ENCODE assay signal across 8 cellular contexts in genomic region chr1:3898994-3899775, GRCh38. TPM values are rescaled to one million over a fixed set of nuclear protein-coding genes. Genes with fewer than 3 reads are reported as not detected.
DNase-seq lines count a peak whose midpoint lies in the region; ATAC-seq, FAIRE-seq and TF ChIP-seq lines count a peak whose summit lies in the region.

No MANE protein-coding gene starts in this region.

- H3K9ac ChIP-seq in GM12878 (ENCODE audit: control insufficient read depth, insufficient read depth, low read length): peak overlapping the region; percentile 87; the same call in 1 of the 2 replicates

- peak overlapping the region; percentile 88 for H3K4me2 ChIP-seq in GM12878 (ENCODE audit: control insufficient read depth, insufficient read depth)

- peak overlapping the region; percentile 34 for H3K27ac Mint-ChIP-seq in Calu3 (ENCODE audit: unreplicated experiment)

- POLR2A ChIA-PET in GM12878 (lab: Charles Lee): interaction anchor here (0.7 kb wide), 1 partner anchor 19 kb away, joined by 3 read pairs; no protein-coding TSS in a partner anchor

- WGBS in GM12878 (ENCODE audit: insufficient coverage, insufficient replicate concordance, low lambda C conversion rate, missing lambda C conversion rate): 27% methylated on average over 11 of the region's 11 CpGs
- WGBS in lung, 2 donors: 36 to 38% methylated on average over 11 of the region's 11 CpGs

- DNase-seq in Calu3 (no peak), HuH-7.5 (ENCODE audit: low spot score) (peak; percentile 42), GM12878 (ENCODE audit: low read depth, low spot score) (no peak), lung (ENCODE audit: low spot score) (no peak), vagina (ENCODE audit: extremely low spot score in 2 of 2) (no peak), NCI-H1436 (lab: John Stamatoyannopoulos, UW) (no peak)

- no peak for TF ChIP-seq EP300 in GM12878 (IDR thresholded peaks at IDR 0.05; ENCODE audit: borderline replicate concordance in 1 of 2, control insufficient read depth in 1 of 2, low read depth in 2 of 2, low read length in 2 of 2)

- no peaks in the 10 kb centered on the region for H4K20me1 ChIP-seq in GM12878 (ENCODE audit: control insufficient read depth, insufficient read depth)

- H3K79me2 ChIP-seq in GM12878 (ENCODE audit: control insufficient read depth, insufficient read depth, low read length): peaks cover 30% of the 10 kb centered on the region

- no TSS peak for BruUV-seq in Calu3 (replicated peaks; lab: Mats Ljungman, UMichigan)
- BruUV-seq in GM12878 (replicated peaks; lab: Mats Ljungman, UMichigan): no TSS peak

- peaks cover 33% of the 10 kb centered on the region for H3K36me3 Mint-ChIP-seq in Calu3 (ENCODE audit: insufficient read depth, unreplicated experiment)

- ATAC-seq in GM12878 (no peak), lung (ENCODE audit: insufficient read depth, low FRiP score) (no peak), HG03469 (IDR thresholded peaks at IDR 0.05; ENCODE audit: unreplicated experiment) (no peak), GM19035 (IDR thresholded peaks at IDR 0.05; ENCODE audit: unreplicated experiment) (no peak)

- no peak for FAIRE-seq in GM12878 (lab: Jason Lieb, UNC)

- no peaks in the 10 kb centered on the region for H3K27me3 ChIP-seq in GM12878 (replicated peaks in 1 of 2; ENCODE audit: control insufficient read depth in 2 of 2, insufficient read depth in 2 of 2, low read length in 1 of 2)
- H3K27me3 ChIP-seq in lung (ENCODE audit: control insufficient read depth, insufficient read depth): no peaks in the 10 kb centered on the region
- no peaks in the 10 kb centered on the region for H3K27me3 ChIP-seq in vagina

- TF ChIP-seq POLR2A in GM12878 (IDR thresholded peaks at IDR 0.05; ENCODE audit: low read depth, low read length) (no peak), vagina (IDR thresholded peaks at IDR 0.05) (no peak)

- RAD21 ChIA-PET in GM12878 (lab: Charles Lee; ENCODE audit: unreplicated experiment): interaction anchor here (0.8 to 1.5 kb wide), 6 partner anchors 11 to 127 kb away, joined by 3 to 6 read pairs (median 4); partner anchors contain the start of genes DFFB and LRRC47

- intact Hi-C loops in Calu3 (cut with micrococcal nuclease; ENCODE audit: unreplicated experiment): no loop called here
- intact Hi-C loops in GM12878 (cut with micrococcal nuclease; ENCODE audit: unreplicated experiment): no loop called here
- intact Hi-C loops in vagina (cut with DNase I): no loop called here

- TF ChIP-seq CTCF in Calu3 (IDR thresholded peaks at IDR 0.05; ENCODE audit: unreplicated experiment) (no peak), GM12878 (IDR thresholded peaks at IDR 0.05 in 2 of 3, conservative IDR thresholded peaks at IDR 0.05 in 1 of 3; ENCODE audit: control insufficient read depth in 2 of 3, extremely low read depth in 1 of 3, insufficient read depth in 1 of 3, low read depth in 3 of 3, low read length in 3 of 3) (peak in 2 of 3 experiments; percentile 10 to 28; a peak in 1 of 6 replicates), lung (IDR thresholded peaks at IDR 0.05; ENCODE audit: control extremely low read depth, extremely low read depth) (no peak), vagina (IDR thresholded peaks at IDR 0.05) (no peak)

- no peaks in the 10 kb centered on the region for H3K27me3 Mint-ChIP-seq in Calu3 (ENCODE audit: unreplicated experiment)

- H3K4me1 Mint-ChIP-seq in Calu3 (ENCODE audit: low read depth, unreplicated experiment): no peaks in the 10 kb centered on the region

- no peaks in the 10 kb centered on the region for H3K4me1 ChIP-seq in GM12878 (ENCODE audit: control insufficient read depth, insufficient read depth, low read length)
- H3K4me1 ChIP-seq in lung (ENCODE audit: control insufficient read depth in 2 of 2, insufficient read depth in 2 of 2, low read length in 2 of 2): peaks cover 0 to 7% of the 10 kb centered on the region in 2 donors
- H3K4me1 ChIP-seq in vagina: peaks cover 11% of the 10 kb centered on the region

- H3K9me3 Mint-ChIP-seq in Calu3 (ENCODE audit: low read depth, unreplicated experiment): no peaks in the 10 kb centered on the region

- in situ Hi-C loops in GM12878 (cut with MboI): no loop called here

- TF ChIP-seq RAD21 in GM12878 (IDR thresholded peaks at IDR 0.05; ENCODE audit: insufficient read depth, low read depth, low read length): no peak; the same call in 1 of the 2 replicates

- H3K36me3 ChIP-seq in GM12878 (ENCODE audit: control insufficient read depth in 2 of 2, insufficient read depth in 2 of 2, low read length in 1 of 2): no peaks in the 10 kb centered on the region; a peak in 1 of 4 replicates
- peaks cover 0 to 9% of the 10 kb centered on the region in 2 donors for H3K36me3 ChIP-seq in lung (ENCODE audit: control insufficient read depth in 2 of 2, insufficient read depth in 2 of 2, low read length in 2 of 2)
- H3K36me3 ChIP-seq in vagina: peaks cover 0 to 12% of the 10 kb centered on the region in 2 donors

- peak overlapping the region; percentile 80 for H3K4me3 Mint-ChIP-seq in Calu3 (ENCODE audit: low read depth, unreplicated experiment)

- H3K27ac ChIP-seq in GM12878 (ENCODE audit: control insufficient read depth, insufficient read depth) (peak overlapping the region; percentile 93), lung (ENCODE audit: low read depth in 1 of 2, low read length in 1 of 2) (peak overlapping the region; percentile 95 to 99), vagina (peak overlapping the region; percentile 97)

- H3K9me3 ChIP-seq in GM12878 (replicated peaks; ENCODE audit: control insufficient read depth, insufficient read depth, low read length) (no peaks in the 10 kb centered on the region; the same call in 2 of the 3 replicates), lung (ENCODE audit: control insufficient read depth in 2 of 2, insufficient read depth in 1 of 2, low read length in 1 of 2) (peaks cover 0 to 2% of the 10 kb centered on the region in 2 donors), vagina (peaks cover 7% of the 10 kb centered on the region)

- SMC1A ChIA-PET in GM12878 (lab: Charles Lee; ENCODE audit: uncharacterized antibody, unreplicated experiment): interaction anchor here (0.7 to 1.4 kb wide), 4 partner anchors 8 to 42 kb away, joined by 3 to 7 read pairs (median 4); partner anchors contain the start of genes CEP104 and DFFB

- H3K4me3 ChIP-seq in GM12878: peak overlapping the region; percentile 82
- peak overlapping the region; percentile 90 for H3K4me3 ChIP-seq in lung
- peak overlapping the region; percentile 87 to 95 for H3K4me3 ChIP-seq in vagina

- H2AFZ ChIP-seq in GM12878 (ENCODE audit: control insufficient read depth, low read depth, low read length): peak overlapping the region; percentile 57

- CTCF ChIA-PET in Calu3 (lab: Charles Lee) (interaction anchor here (0.9 kb wide), 1 partner anchor 42 kb away, joined by 3 read pairs; the partner anchor contains the start of gene DFFB), GM12878 (lab: Yijun Ruan, JAX) (interaction anchor here (0.9 to 1.8 kb wide), 3 partner anchors 8 to 51 kb away, joined by 3 to 9 read pairs (median 4); partner anchors contain the start of genes CEP104 and DFFB)

RNA-seq across cellular contexts. Expression of gene C1orf174, which starts 0.9 kb away (rescaled TPM):
- total RNA-seq in Calu3 (2022): 20.9 and 21.1 TPM in 2 replicates
- 22.6 and 23.8 TPM in 2 replicates for total RNA-seq in GM12878 (2013; cell fraction: nucleolus; rRNA removed)
- total RNA-seq in GM12878 (2014; rRNA removed): 25.0 and 28.3 TPM in 2 replicates
- 19.9 and 21.3 TPM in 2 replicates for total RNA-seq in GM12878 (2014; rRNA removed; fragmentation: Illumina TruSeq; extraction: Trizol)
- total RNA-seq in GM12878 (2021): 16.9 and 18.6 TPM in 2 replicates
- polyA plus RNA-seq in GM12878 (2011; ENCODE audit: low read depth): 17.9 TPM
- 34.3 and 35.3 TPM in 2 replicates for polyA plus RNA-seq in GM12878 (2011; rRNA removed)
- 41.9 and 43.6 TPM in 2 replicates for polyA plus RNA-seq in GM12878 (2011; cell fraction: cytosol; rRNA removed)
- polyA plus RNA-seq in GM12878 (2011; cell fraction: nucleus; rRNA removed): 43.0 and 43.7 TPM in 2 replicates
- polyA plus RNA-seq in GM12878 (2012): 21.0 and 21.5 TPM in 2 replicates
- polyA plus RNA-seq in GM12878 (2014; fragmentation: Illumina TruSeq; extraction: Trizol): 25.8 TPM in 2 replicates
- polyA plus RNA-seq in GM12878 (2014; fragmentation: Nextera tagmentation; extraction: Ambion mirVana): 10 to 100 TPM; 17.5 to 20.9 TPM
- 25.1 and 26.0 TPM in 2 replicates for polyA plus RNA-seq in GM12878 (2014; rRNA removed)
- polyA plus RNA-seq in GM12878 (2016; fragmentation: Nextera tagmentation; extraction: Ambion mirVana): 10 to 100 TPM; 32.2 to 35.4 TPM
- polyA minus RNA-seq in GM12878 (2011; rRNA and poly(A)+ RNA removed): 21.4 and 22.7 TPM in 2 replicates
- 13.2 and 16.3 TPM in 2 replicates for polyA minus RNA-seq in GM12878 (2011; cell fraction: cytosol; rRNA and poly(A)+ RNA removed)
- 8.2 and 12.7 TPM in 2 replicates for polyA minus RNA-seq in GM12878 (2011; cell fraction: nucleus; rRNA and poly(A)+ RNA removed)
- total RNA-seq in lung: 10 to 100 TPM; 19.3 TPM
- 10 to 100 TPM; 10.8 to 15.8 TPM for polyA plus RNA-seq in lung
- total RNA-seq in vagina: 19.4 TPM

RNA-seq across cellular contexts. Expression of gene DFFB, which starts 41.9 kb away (rescaled TPM):
- total RNA-seq in Calu3 (2022) (6.5 and 6.6 TPM in 2 replicates), GM12878 (2014; rRNA removed) (8.5 and 10.0 TPM in 2 replicates), GM12878 (2014; rRNA removed; fragmentation: Illumina TruSeq; extraction: Trizol) (5.5 and 6.2 TPM in 2 replicates), GM12878 (2021) (7.7 and 8.3 TPM in 2 replicates), lung (10 to 100 TPM in 1 of 2 donors, 1 to 10 TPM in 1; 6.1 to 12.1 TPM), vagina (8.8 TPM)
- 20.3 and 23.2 TPM in 2 replicates for total RNA-seq in GM12878 (2013; cell fraction: nucleolus; rRNA removed)
- 3.0 TPM for polyA plus RNA-seq in GM12878 (2011; ENCODE audit: low read depth)
- polyA plus RNA-seq in GM12878 (2011; rRNA removed) (8.8 and 10.7 TPM in 2 replicates), GM12878 (2014; fragmentation: Illumina TruSeq; extraction: Trizol) (6.8 and 7.4 TPM in 2 replicates), GM12878 (2014; fragmentation: Nextera tagmentation; extraction: Ambion mirVana) (1 to 10 TPM; 2.7 to 3.7 TPM), GM12878 (2014; rRNA removed) (10.7 and 12.0 TPM in 2 replicates), GM12878 (2016; fragmentation: Nextera tagmentation; extraction: Ambion mirVana) (1 to 10 TPM; 3.2 to 5.3 TPM), lung (1 to 10 TPM; 5.1 to 5.6 TPM)
- polyA plus RNA-seq in GM12878 (2011; cell fraction: cytosol; rRNA removed): 8.2 and 9.4 TPM in 2 replicates
- polyA plus RNA-seq in GM12878 (2011; cell fraction: nucleus; rRNA removed): 8.1 and 13.3 TPM in 2 replicates
- 4.1 and 6.2 TPM in 2 replicates for polyA plus RNA-seq in GM12878 (2012)
- polyA minus RNA-seq in GM12878 (2011; rRNA and poly(A)+ RNA removed): 2.9 and 5.0 TPM in 2 replicates
- polyA minus RNA-seq in GM12878 (2011; cell fraction: cytosol; rRNA and poly(A)+ RNA removed): 2.5 and 3.0 TPM in 2 replicates
- polyA minus RNA-seq in GM12878 (2011; cell fraction: nucleus; rRNA and poly(A)+ RNA removed): 3.9 and 4.4 TPM in 2 replicates

RNA-seq across cellular contexts. Expression of gene CEP104, which starts 42.2 kb away (rescaled TPM):
- total RNA-seq in Calu3 (2022) (29.4 and 34.3 TPM in 2 replicates), GM12878 (2014; rRNA removed) (14.9 and 19.1 TPM in 2 replicates), GM12878 (2014; rRNA removed; fragmentation: Illumina TruSeq; extraction: Trizol) (8.6 and 10.5 TPM in 2 replicates), GM12878 (2021) (34.8 and 35.5 TPM in 2 replicates), lung (10 to 100 TPM; 39.5 to 56.5 TPM), vagina (62.9 TPM)
- total RNA-seq in GM12878 (2013; cell fraction: nucleolus; rRNA removed): 81.2 and 92.0 TPM in 2 replicates
- polyA plus RNA-seq in GM12878 (2011; ENCODE audit: low read depth): 5.6 TPM
- polyA plus RNA-seq in GM12878 (2011; rRNA removed) (28.8 and 35.7 TPM in 2 replicates), GM12878 (2014; fragmentation: Illumina TruSeq; extraction: Trizol) (19.6 and 27.1 TPM in 2 replicates), GM12878 (2014; fragmentation: Nextera tagmentation; extraction: Ambion mirVana) (10 to 100 TPM in 1 of 2 experiments, 1 to 10 TPM in 1; 7.2 to 11.3 TPM), GM12878 (2014; rRNA removed) (15.8 and 23.5 TPM in 2 replicates), GM12878 (2016; fragmentation: Nextera tagmentation; extraction: Ambion mirVana) (10 to 100 TPM; 31.9 to 33.0 TPM), lung (10 to 100 TPM in 1 of 2 donors, 1 to 10 TPM in 1; 8.9 to 11.4 TPM)
- polyA plus RNA-seq in GM12878 (2011; cell fraction: cytosol; rRNA removed): 21.2 and 24.4 TPM in 2 replicates
- 62.8 and 65.9 TPM in 2 replicates for polyA plus RNA-seq in GM12878 (2011; cell fraction: nucleus; rRNA removed)
- polyA plus RNA-seq in GM12878 (2012): 15.9 and 16.8 TPM in 2 replicates
- polyA minus RNA-seq in GM12878 (2011; rRNA and poly(A)+ RNA removed): 35.9 and 40.9 TPM in 2 replicates
- 14.2 and 25.8 TPM in 2 replicates for polyA minus RNA-seq in GM12878 (2011; cell fraction: cytosol; rRNA and poly(A)+ RNA removed)
- 16.7 and 27.8 TPM in 2 replicates for polyA minus RNA-seq in GM12878 (2011; cell fraction: nucleus; rRNA and poly(A)+ RNA removed)

Comparison
In these comparisons a context has a peak if more than half of its experiments do, and no peak if none do; other contexts are left out.
1. CTCF ChIP-seq: peak in GM12878 (2 of 3); none in Calu3 (single experiment), lung (single experiment) and vagina (0 of 3).
2. Peak in every context shown above with its lines, with median percentiles within 50 percentile points of each other: H3K27ac ChIP-seq and H3K4me3 ChIP-seq.